ENCODE assay signal across 1 cellular context in genomic region chr10:110672580-110672919, GRCh38.
TF ChIP-seq lines count a peak whose summit lies in the region.

No MANE protein-coding gene starts in this region.

TF ChIP-seq in GM12878, 131 proteins besides CTCF, POLR2A, EP300 and RAD21 (continued from another document):
- TF ChIP-seq MEF2A (IDR thresholded peaks at IDR 0.05; ENCODE audit: insufficient read depth, low read depth, low read length) (no peak), EZH2 (IDR thresholded peaks at IDR 0.05; ENCODE audit: borderline replicate concordance, control insufficient read depth, low read depth, low read length) (no peak), KDM1A (IDR thresholded peaks at IDR 0.05; ENCODE audit: borderline replicate concordance) (no peak), BCLAF1 (IDR thresholded peaks at IDR 0.05) (no peak), SKIL (IDR thresholded peaks at IDR 0.05; ENCODE audit: low read depth, poor library complexity, severe bottlenecking) (no peak), CBX5 (IDR thresholded peaks at IDR 0.05; ENCODE audit: low read depth) (no peak), RELB (IDR thresholded peaks at IDR 0.05; ENCODE audit: low read depth) (0 out of 2 replicates have a peak, but pooled peaks have one; percentile 11), CREB1 (IDR thresholded peaks at IDR 0.05; ENCODE audit: low read depth) (no peak), FOS (IDR thresholded peaks at IDR 0.05; ENCODE audit: borderline replicate concordance, extremely low read depth, insufficient read length) (no peak), TCF3 (IDR thresholded peaks at IDR 0.05; ENCODE audit: borderline replicate concordance, insufficient read depth, low read depth, low read length) (no peak), YBX1 (IDR thresholded peaks at IDR 0.05) (no peak), ZBTB40 (IDR thresholded peaks at IDR 0.05; ENCODE audit: borderline replicate concordance) (peak; percentile 67), TBL1XR1 (IDR thresholded peaks at IDR 0.05; ENCODE audit: low read depth, low read length) (no peak), MTA2 (IDR thresholded peaks at IDR 0.05; ENCODE audit: low read depth) (no peak), PML (IDR thresholded peaks at IDR 0.05; ENCODE audit: low read length) (0 out of 2 replicates have a peak, but pooled peaks have one; percentile 12), ZBTB4 (CRISPR knock-in tag; IDR thresholded peaks at IDR 0.05) (no peak), RELA (IDR thresholded peaks at IDR 0.05; ENCODE audit: borderline replicate concordance, partially characterized antibody) (no peak), SUZ12 (IDR thresholded peaks at IDR 0.05; ENCODE audit: unreplicated experiment) (no peak), NR2F1 (conservative IDR thresholded peaks at IDR 0.05) (no peak), NFYA (IDR thresholded peaks at IDR 0.05; ENCODE audit: borderline replicate concordance, low read depth, low read length) (no peak), SIN3A (IDR thresholded peaks at IDR 0.05; ENCODE audit: low read depth, low read length) (no peak), RBBP5 (conservative IDR thresholded peaks at IDR 0.05) (no peak), NFXL1 (IDR thresholded peaks at IDR 0.05; ENCODE audit: borderline replicate concordance) (no peak), SMARCA5 (IDR thresholded peaks at IDR 0.05) (no peak)
